ENCODE assay signal across 8 cellular contexts in the genomic region with DNA sequence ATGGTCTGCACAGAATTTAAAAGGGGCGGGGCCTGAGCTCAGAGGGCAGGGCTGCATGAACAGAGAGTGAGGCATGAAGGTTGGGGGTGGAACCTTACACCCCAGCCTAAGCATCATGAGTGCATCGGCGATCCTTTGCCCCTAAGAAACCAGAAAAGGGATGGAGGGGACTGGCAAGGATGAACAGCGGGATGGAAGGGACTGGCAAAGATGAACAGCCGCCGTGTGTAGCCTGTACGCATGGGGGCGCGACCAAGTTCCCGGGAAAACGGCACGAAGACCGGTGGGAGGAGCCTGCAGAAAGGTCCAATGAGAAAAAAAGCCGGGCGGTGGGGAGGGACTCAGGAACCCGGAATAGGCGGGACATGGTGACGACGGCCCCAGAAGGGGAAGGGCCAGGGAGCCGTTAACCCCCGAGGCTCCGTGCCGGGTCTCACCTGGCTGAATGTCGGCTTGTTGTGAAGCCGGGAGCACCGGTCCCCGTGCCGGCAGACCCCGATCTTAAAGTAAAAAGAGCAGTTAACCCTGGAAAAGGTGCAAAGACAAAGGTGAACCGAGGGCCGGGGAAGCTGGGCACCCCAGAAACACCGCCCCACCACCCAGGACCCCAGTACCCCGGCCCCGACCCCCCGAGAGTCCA. TPM values are rescaled to one million over a fixed set of nuclear protein-coding genes. Genes with fewer than 3 reads are reported as not detected.
DNase-seq lines count a peak whose midpoint lies in the region; ATAC-seq and TF ChIP-seq lines count a peak whose summit lies in the region.

No MANE protein-coding gene starts in this region.

- H3K4me1 Mint-ChIP-seq in nephron = peaks cover 38% of the 10 kb centered on the region

- TF ChIP-seq POLR2A in Raji (IDR thresholded peaks at IDR 0.05; ENCODE audit: insufficient read depth, low read depth, low read length) = peak; percentile 88

- H3K36me3 ChIP-seq in MG63 = peaks cover 3% of the 10 kb centered on the region; the same call in 1 of the 2 replicates

- peaks cover 3% of the 10 kb centered on the region for H3K36me3 Mint-ChIP-seq in nephron (ENCODE audit: low read depth)

- no peaks in the 10 kb centered on the region for H3K27me3 Mint-ChIP-seq in nephron (ENCODE audit: low read depth)

- TF ChIP-seq CTCF in fibroblast of pulmonary artery (IDR thresholded peaks at IDR 0.05; ENCODE audit: low read length, missing control alignments) = peak; percentile 45
- TF ChIP-seq CTCF in nephron (IDR thresholded peaks at IDR 0.05; ENCODE audit: unreplicated experiment in 3 of 3) = peak; percentile 31 to 52 (median 32)

- DNase-seq in CMK (ENCODE audit: low read depth) (peak; percentile 86), MG63 (peak; percentile 96), fibroblast of pulmonary artery (ENCODE audit: low read depth) (peak; percentile 96)
- DNase-seq in activated effector memory CD4-positive, alpha-beta T cell treated with Interleukin-2 at 50 U/mL for 16 hours = peak; percentile 87
- DNase-seq in stimulated activated naive CD8-positive, alpha-beta T cell treated with anti-CD3 and anti-CD28 coated beads, Interleukin-15, Interleukin-2, amounts not matched to agents 100 U/mL and 50 U/mL, for 24 hours = peak; percentile 93

- peak overlapping the region; percentile 98 to 99 (median 99) for H3K27ac Mint-ChIP-seq in nephron

- peak overlapping the region; percentile 87 for H3K4me3 ChIP-seq in MG63
- H3K4me3 ChIP-seq in fibroblast of pulmonary artery (replicated peaks; ENCODE audit: low read depth, low read length) = peak overlapping the region; percentile 92

- peak; percentile 31 for ATAC-seq in GM21529 (IDR thresholded peaks at IDR 0.05; ENCODE audit: unreplicated experiment)
- peak; percentile 53 for ATAC-seq in stimulated activated naive CD8-positive, alpha-beta T cell treated with anti-CD3 and anti-CD28 coated beads, Interleukin-15, Interleukin-2, amounts not matched to agents 100 U/mL and 50 U/mL, for 24 hours

- H3K9me3 ChIP-seq in MG63 = no peaks in the 10 kb centered on the region

- H3K27me3 ChIP-seq in MG63 = no peaks in the 10 kb centered on the region

- H3K4me3 Mint-ChIP-seq in nephron = peak overlapping the region; percentile 92 to 96 (median 95)

- H3K9me3 Mint-ChIP-seq in nephron = no peaks in the 10 kb centered on the region

RNA-seq across cellular contexts. Expression of a gene that starts 0.4 kb away (rescaled TPM):
- 16.3 and 19.8 TPM in 2 replicates for total RNA-seq in MG63 (2014; rRNA removed; shearing (Covaris generic); ENCODE audit: low replicate concordance)

RNA-seq across cellular contexts. Expression of a gene that starts 0.6 kb away (rescaled TPM):
- total RNA-seq in MG63 (2014; rRNA removed; shearing (Covaris generic); ENCODE audit: low replicate concordance) = 37.6 and 76.2 TPM in 2 replicates

RNA-seq across cellular contexts. Expression of a gene that starts 2.6 kb away (rescaled TPM):
- 0.27 and 2.4 TPM in 2 replicates for total RNA-seq in MG63 (2014; rRNA removed; shearing (Covaris generic); ENCODE audit: low replicate concordance)

RNA-seq across cellular contexts. Expression of a gene that starts 3.6 kb away (rescaled TPM):
- 2.4 and 4.1 TPM in 2 replicates for total RNA-seq in MG63 (2014; rRNA removed; shearing (Covaris generic); ENCODE audit: low replicate concordance)

RNA-seq across cellular contexts. Expression of a gene that starts 12.0 kb away (rescaled TPM):
- not detected in 2 replicates for total RNA-seq in MG63 (2014; rRNA removed; shearing (Covaris generic); ENCODE audit: low replicate concordance)

Comparison
In these comparisons a context has a peak if more than half of its experiments do, and no peak if none do; other contexts are left out.
1. Peak in every context shown above with its lines: DNase-seq, ATAC-seq and H3K4me3 ChIP-seq.